ENCODE assay signal across 9 cellular contexts in genomic region chr14:54652890-54653201, GRCh38.
DNase-seq lines count a peak whose midpoint lies in the region; ATAC-seq and TF ChIP-seq lines count a peak whose summit lies in the region.
"Had no signal": no experiment of that assay in that cellular context is flagged by ENCODE, and none has a peak within 500 bp of the region (broad histone marks: within the 10 kb centered on the region; RNA-seq: fewer than 3 reads in every experiment).

No MANE protein-coding gene starts in this region.

- H3K4me1 Mint-ChIP-seq in nephron: peaks cover 36% of the 10 kb centered on the region

- H3K27me3 Mint-ChIP-seq in nephron (ENCODE audit: low read depth): no peaks in the 10 kb centered on the region

- peak overlapping the region; percentile 1 for H3K4me3 ChIP-seq in RWPE2 (ENCODE audit: severe bottlenecking)
- H3K4me3 ChIP-seq in esophagus muscularis mucosa: peak overlapping the region; percentile 29 to 42 (median 36)
- peak overlapping the region; percentile 5 to 18 for H3K4me3 ChIP-seq in vagina

- intact Hi-C loops in esophagus muscularis mucosa (cut with DNase I): no loop called here
- intact Hi-C loops in vagina (cut with DNase I): no loop called here

- TF ChIP-seq POLR2A in esophagus muscularis mucosa (IDR thresholded peaks at IDR 0.05; ENCODE audit: low read depth) (no peak), vagina (IDR thresholded peaks at IDR 0.05) (no peak)

- no peaks in the 10 kb centered on the region for H3K9me3 Mint-ChIP-seq in nephron

- no peak for ATAC-seq in RWPE2 (ENCODE audit: low read depth)
- ATAC-seq in HG03135 (IDR thresholded peaks at IDR 0.05; ENCODE audit: unreplicated experiment): no peak
- no peak for ATAC-seq in HG03439 (IDR thresholded peaks at IDR 0.05; ENCODE audit: unreplicated experiment)

- DNase-seq in RWPE2 (ENCODE audit: low spot score) (no peak), esophagus muscularis mucosa (ENCODE audit: extremely low spot score) (no peak), vagina (ENCODE audit: extremely low spot score in 2 of 2) (no peak), HuH-7 (ENCODE audit: low spot score) (no peak)
- DNase-seq: activated CD8-positive, alpha-beta memory T cell treated with anti-CD3 and anti-CD28 coated beads, Interleukin-2, amount 50 U/mL, for 48 hours; NCI-H146 had no signal

- H3K9me3 ChIP-seq in RWPE2 (ENCODE audit: severe bottlenecking): no peaks in the 10 kb centered on the region
- no peaks in the 10 kb centered on the region for H3K9me3 ChIP-seq in esophagus muscularis mucosa
- H3K9me3 ChIP-seq in vagina: no peaks in the 10 kb centered on the region

- peak overlapping the region; percentile 72 to 92 (median 72) for H3K27ac Mint-ChIP-seq in nephron

- H3K36me3 ChIP-seq in RWPE2 (ENCODE audit: low read depth) (no peaks in the 10 kb centered on the region), esophagus muscularis mucosa (no peaks in the 10 kb centered on the region), vagina (no peaks in the 10 kb centered on the region)

- H3K27ac ChIP-seq in RWPE2 (ENCODE audit: poor library complexity, severe bottlenecking): peak overlapping the region; percentile 99
- H3K27ac ChIP-seq in esophagus muscularis mucosa (replicated peaks in 1 of 4): peak overlapping the region; percentile 85 to 87 (median 86)
- peak overlapping the region; percentile 93 for H3K27ac ChIP-seq in vagina

- H3K4me3 Mint-ChIP-seq in nephron: peak overlapping the region in 2 of 3 experiments; percentile 33 to 40

- no peak for TF ChIP-seq EP300 in esophagus muscularis mucosa (IDR thresholded peaks at IDR 0.05)

- H3K27me3 ChIP-seq in RWPE2 (ENCODE audit: insufficient read depth, poor library complexity, severe bottlenecking) (no peaks in the 10 kb centered on the region), esophagus muscularis mucosa (no peaks in the 10 kb centered on the region), vagina (no peaks in the 10 kb centered on the region)

- H3K36me3 Mint-ChIP-seq in nephron (ENCODE audit: low read depth): no peaks in the 10 kb centered on the region

- H3K4me1 ChIP-seq in RWPE2 (ENCODE audit: insufficient read depth, poor library complexity, severe bottlenecking) (peaks cover 49% of the 10 kb centered on the region), esophagus muscularis mucosa (peaks cover 48 to 73% (median 64%) of the 10 kb centered on the region in 4 donors), vagina (peaks cover 55% of the 10 kb centered on the region)

- WGBS in esophagus muscularis mucosa: 25% methylated on average over 6 of the region's 6 CpGs

- TF ChIP-seq CTCF in RWPE2 (IDR thresholded peaks at IDR 0.05; ENCODE audit: poor library complexity, severe bottlenecking) (no peak), esophagus muscularis mucosa (IDR thresholded peaks at IDR 0.05) (no peak), nephron (IDR thresholded peaks at IDR 0.05; ENCODE audit: unreplicated experiment in 3 of 3) (no peak), vagina (IDR thresholded peaks at IDR 0.05) (no peak)
